In genomic region chr2:12173271-12173942, GRCh38 we compare ENCODE assay signal across 1 cellular context.
TF ChIP-seq lines count a peak whose summit lies in the region.

No MANE protein-coding gene starts in this region.

TF ChIP-seq in endothelial cell of umbilical vein, 7 proteins besides CTCF, POLR2A, EP300 and RAD21 (continued from another document):
- TF ChIP-seq MAX (IDR thresholded peaks at IDR 0.05; ENCODE audit: insufficient read depth, insufficient read length) (no peak), POLR2AphosphoS5 (IDR thresholded peaks at IDR 0.05; ENCODE audit: insufficient read depth, low read depth, low read length) (no peak)
